Comparison of ENCODE assay signal across 12 cellular contexts in the genomic region with DNA sequence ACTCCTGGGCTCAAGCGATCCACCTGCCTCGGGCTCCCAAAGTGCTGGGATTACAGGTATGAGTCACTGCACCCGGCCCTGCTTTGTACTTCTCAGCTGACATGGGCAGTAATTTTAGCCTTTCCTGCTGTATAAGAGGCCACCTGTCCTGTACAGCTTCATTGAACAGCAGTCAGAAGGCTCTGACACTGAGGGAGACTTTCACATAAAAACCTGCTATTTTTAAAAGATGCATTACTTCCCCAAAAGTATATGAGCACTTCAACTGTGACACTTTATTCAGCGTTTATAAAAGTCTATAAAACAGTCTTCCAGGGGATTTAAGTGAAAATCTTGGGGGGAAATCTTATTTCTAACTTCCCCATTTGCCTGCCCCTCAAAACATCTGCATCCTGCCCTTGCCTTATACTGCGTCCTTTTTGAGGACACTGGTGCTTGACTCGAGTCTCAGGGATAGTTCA. TPM values are rescaled to one million over a fixed set of nuclear protein-coding genes. Genes with fewer than 3 reads are reported as not detected.
DNase-seq lines count a peak whose midpoint lies in the region; ATAC-seq, FAIRE-seq and TF ChIP-seq lines count a peak whose summit lies in the region.
"Had no signal": no experiment of that assay in that cellular context is flagged by ENCODE, and none has a peak within 500 bp of the region (broad histone marks: within the 10 kb centered on the region; RNA-seq: fewer than 3 reads in every experiment).

No MANE protein-coding gene starts in this region.

- H3K9me3 ChIP-seq in left lung: no peaks in the 10 kb centered on the region

- TF ChIP-seq CTCF in left lung (IDR thresholded peaks at IDR 0.05) (no peak), GM13977 (IDR thresholded peaks at IDR 0.05; ENCODE audit: extremely low read depth, insufficient read depth, missing control alignments) (no peak)

- in situ Hi-C loops in GM13977 (cut with MboI; ENCODE audit: low pct_unique_long_range_greater_than_20kb, low sequenced_read_pairs, unreplicated experiment): no loop called here

- no peaks in the 10 kb centered on the region for H3K36me3 ChIP-seq in left lung

- no peak for DNase-seq in GM12892 (ENCODE audit: insufficient read length)
- peak; percentile 78 for DNase-seq in NCI-H774 (lab: John Stamatoyannopoulos, UW)
- no peak for DNase-seq in left lung
- no peak for DNase-seq in GM13977 (ENCODE audit: low spot score)
- no peak for DNase-seq in NCI-H1436 treated with DMSO at 0.1 percent for 48 hours (lab: John Stamatoyannopoulos, UW)
- DNase-seq in stimulated activated CD4-positive, alpha-beta T cell treated with anti-CD3 and anti-CD28 coated beads, Interleukin-4, amount 100 ng/mL, for 24 hours: no peak
- no peak for DNase-seq in activated CD4-positive, alpha-beta T cell treated with anti-CD3 and anti-CD28 coated beads, Interleukin-2, amount 50 U/mL, for 1 hour
- DNase-seq: amygdala, GM23248, NCI-H446 treated with DMSO at 0.1 percent for 48 hours had no signal

- ATAC-seq in HG02885 (IDR thresholded peaks at IDR 0.05; ENCODE audit: poor library complexity, unreplicated experiment) (peak; percentile 63), left lung (peak; percentile 41)

- peaks cover 0 to 12% of the 10 kb centered on the region in 2 donors for H3K4me1 ChIP-seq in left lung

- no peak overlapping the region for H3K27ac ChIP-seq in left lung
- H3K27ac ChIP-seq: GM23248, HL-60 had no signal

- H3K27me3 ChIP-seq in left lung: no peaks in the 10 kb centered on the region

- no peak overlapping the region for H3K4me3 ChIP-seq in left lung
- H3K4me3 ChIP-seq: GM23248 had no signal

- peak; percentile 91 for FAIRE-seq in GM12892 (lab: Jason Lieb, UNC)

- intact Hi-C loops in left lung (cut with DNase I): no loop called here

- TF ChIP-seq POLR2A in GM12892 (IDR thresholded peaks at IDR 0.05; ENCODE audit: low read depth, low read length): no peak

RNA-seq across cellular contexts. Expression of gene RNU5D-1, which starts 17.6 kb away (rescaled TPM):
- polyA plus RNA-seq in GM12892 (2012; ENCODE audit: missing spikeins): not detected
- not detected for total RNA-seq in left lung
- total RNA-seq: GM23248 had no signal
- polyA plus RNA-seq: GM23248 had no signal

RNA-seq across cellular contexts. Expression of gene KIF2C, which starts 26.3 kb away (rescaled TPM):
- 26.4 TPM for polyA plus RNA-seq in GM12892 (2012; ENCODE audit: missing spikeins)
- total RNA-seq in left lung: 1 to 10 TPM; 3.3 to 7.3 TPM

RNA-seq across cellular contexts. Expression of gene ARMH1, which starts 38.8 kb away (rescaled TPM):
- polyA plus RNA-seq in GM12892 (2012; ENCODE audit: missing spikeins): 4.3 TPM
- 1 to 10 TPM; 4.0 to 6.4 TPM for total RNA-seq in left lung

RNA-seq across cellular contexts. Expression of gene TMEM53, which starts 39.1 kb away (rescaled TPM):
- 9.0 TPM for polyA plus RNA-seq in GM12892 (2012; ENCODE audit: missing spikeins)
- 10 to 100 TPM; 17.1 to 18.8 TPM for total RNA-seq in left lung
